1 cellular context compared by ENCODE assay signal in the genomic region with DNA sequence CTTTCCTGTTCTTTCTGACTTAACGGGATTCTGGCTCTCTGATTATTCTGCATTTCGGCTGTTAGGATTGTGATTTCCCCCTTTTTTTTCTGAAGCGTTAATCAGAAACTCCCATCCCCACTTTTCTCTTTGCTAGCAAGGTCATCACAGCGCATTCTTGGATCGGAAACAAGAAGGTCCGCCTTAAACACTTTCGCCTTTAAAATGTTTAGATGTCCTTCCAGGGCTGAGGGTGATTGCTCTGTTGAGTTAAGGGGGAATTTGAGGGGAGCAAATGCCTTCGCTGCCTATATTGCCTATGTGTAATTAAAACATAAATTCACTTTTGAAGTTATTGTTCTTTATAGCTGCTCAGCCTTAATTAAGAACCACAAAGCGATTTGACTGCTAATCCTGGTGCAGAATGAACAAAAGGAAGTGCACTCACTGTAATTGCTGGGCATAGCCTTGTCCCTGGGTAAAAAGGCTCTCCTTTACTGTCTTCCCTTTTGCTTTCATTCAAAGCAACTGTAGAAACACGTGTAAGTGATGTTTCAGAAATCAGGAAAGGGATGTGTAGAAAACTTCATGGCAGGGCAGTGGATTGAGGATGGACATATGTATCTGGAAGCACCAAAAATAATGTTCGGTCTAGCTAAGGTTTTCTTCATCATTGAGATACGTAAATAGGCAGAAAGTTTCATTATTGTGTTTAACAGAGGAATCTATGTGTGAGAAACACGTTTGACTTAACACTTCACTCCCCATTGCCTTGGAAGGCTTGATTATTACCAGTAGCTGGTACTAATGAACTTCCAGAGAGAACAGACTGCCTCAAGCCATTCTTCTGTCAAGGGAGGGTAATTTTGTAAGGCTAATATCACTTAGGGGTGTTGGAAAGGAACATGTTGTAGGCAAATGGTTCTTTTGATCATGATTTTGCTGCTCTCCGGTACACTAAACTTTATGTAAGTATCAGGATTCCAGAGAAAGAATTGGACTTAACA.
TF ChIP-seq lines count a peak whose summit lies in the region.

No MANE protein-coding gene starts in this region.

TF ChIP-seq in GM12878, 131 proteins besides CTCF, POLR2A, EP300 and RAD21:
- TF ChIP-seq ASH2L (IDR thresholded peaks at IDR 0.05; ENCODE audit: borderline replicate concordance, low read depth) (no peak), MLLT1 (IDR thresholded peaks at IDR 0.05) (0 out of 2 replicates have a peak, but pooled peaks have one; percentile 9), POU2F2 (IDR thresholded peaks at IDR 0.05; ENCODE audit: borderline replicate concordance, low read depth, low read length) (no peak), IKZF2 (IDR thresholded peaks at IDR 0.05) (0 out of 4 replicates have a peak, but pooled peaks of 1 of the 2 experiments have one; percentile 1)
- TF ChIP-seq, protein P1, sequence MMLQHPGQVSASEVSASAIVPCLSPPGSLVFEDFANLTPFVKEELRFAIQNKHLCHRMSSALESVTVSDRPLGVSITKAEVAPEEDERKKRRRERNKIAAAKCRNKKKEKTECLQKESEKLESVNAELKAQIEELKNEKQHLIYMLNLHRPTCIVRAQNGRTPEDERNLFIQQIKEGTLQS (IDR thresholded peaks at IDR 0.05; ENCODE audit: borderline replicate concordance, extremely low read depth, low read depth, low read length) = no peak
